Comparison of ENCODE assay signal across 1 cellular context in genomic region chr10:124094419-124094785, GRCh38.
TF ChIP-seq lines count a peak whose summit lies in the region.

No MANE protein-coding gene starts in this region.

TF ChIP-seq in H1, 55 proteins besides CTCF, POLR2A, EP300 and RAD21 (continued from another document):
- TF ChIP-seq NRF1 (IDR thresholded peaks at IDR 0.05; ENCODE audit: low read depth, low read length) (no peak), CHD7 (IDR thresholded peaks at IDR 0.05; ENCODE audit: insufficient replicate concordance, low read length) (no peak), SIRT6 (IDR thresholded peaks at IDR 0.05; ENCODE audit: low read length) (no peak), ATF2 (IDR thresholded peaks at IDR 0.05; ENCODE audit: low read length) (no peak), ASH2L (IDR thresholded peaks at IDR 0.05; ENCODE audit: low read length) (no peak), RBBP5 (IDR thresholded peaks at IDR 0.05; ENCODE audit: borderline replicate concordance, low read depth, low read length) (no peak), EZH2 (IDR thresholded peaks at IDR 0.05; ENCODE audit: low read depth, low read length, severe bottlenecking) (no peak), KDM5A (IDR thresholded peaks at IDR 0.05; ENCODE audit: low read length) (no peak), GABPA (IDR thresholded peaks at IDR 0.05; ENCODE audit: borderline replicate concordance, insufficient read depth, low read length) (no peak), TEAD4 (IDR thresholded peaks at IDR 0.05; ENCODE audit: low read depth, low read length) (no peak), EGR1 (IDR thresholded peaks at IDR 0.05; ENCODE audit: borderline replicate concordance, low read depth, low read length) (no peak)
